17 cellular contexts compared by ENCODE assay signal in genomic region chr5:154892370-154892771, GRCh38. TPM values are rescaled to one million over a fixed set of nuclear protein-coding genes. Genes with fewer than 3 reads are reported as not detected.
DNase-seq lines count a peak whose midpoint lies in the region; ATAC-seq and TF ChIP-seq lines count a peak whose summit lies in the region.
"Had no signal": no experiment of that assay in that cellular context is flagged by ENCODE, and none has a peak within 500 bp of the region (broad histone marks: within the 10 kb centered on the region; RNA-seq: fewer than 3 reads in every experiment).

No MANE protein-coding gene starts in this region.

- no peaks in the 10 kb centered on the region for H3K9me3 ChIP-seq in right cardiac atrium (ENCODE audit: control insufficient read depth, low read length)
- H3K9me3 ChIP-seq: A549 had no signal

- H3K4me3 ChIP-seq in right cardiac atrium (ENCODE audit: low read length), result no peak overlapping the region
- H3K4me3 ChIP-seq in epithelial cell of esophagus (ENCODE audit: low read length), result no peak overlapping the region
- H3K4me3 ChIP-seq: A549 had no signal

- in situ Hi-C loops in ACHN (cut with HindIII; ENCODE audit: low pct_ligation_motif_present, low pct_unique_long_range_greater_than_20kb, low sequenced_read_pairs), result no loop called here

- H3K27me3 ChIP-seq in right cardiac atrium (ENCODE audit: control insufficient read depth, insufficient read depth), result no peaks in the 10 kb centered on the region

- no peak for TF ChIP-seq CTCF in epithelial cell of esophagus (IDR thresholded peaks at IDR 0.05; ENCODE audit: insufficient read depth, low read depth, low read length, missing control alignments)

- WGBS in right cardiac atrium, result 74% methylated on average over 13 of the region's 13 CpGs

- H3K27ac ChIP-seq in right cardiac atrium (ENCODE audit: low read length), result no peak overlapping the region
- H3K27ac ChIP-seq: A549, HL-60 had no signal

- H3K4me1 ChIP-seq in right cardiac atrium (ENCODE audit: control insufficient read depth, insufficient read depth, low read length), result no peaks in the 10 kb centered on the region
- H3K4me1 ChIP-seq: A549 had no signal

- DNase-seq in right cardiac atrium (peak in 2 of 3 donors; percentile 32 to 58), left cardiac atrium (no peak), epithelial cell of esophagus (ENCODE audit: low read depth) (peak; percentile 7), posterior cingulate gyrus (peak in 6 of 10 donors; percentile 14 to 84 (median 62)), NCI-H345 (lab: John Stamatoyannopoulos, UW) (no peak), ACHN (no peak), NCI-H524 treated with DMSO at 0.1 percent for 48 hours (lab: John Stamatoyannopoulos, UW) (no peak)
- DNase-seq: C1 segment of cervical spinal cord, DMS79 treated with DMSO at 0.1 percent for 48 hours, H9, IMR-90, NCI-H1417, NCI-H187 treated with DMSO at 0.1 percent for 48 hours, NCI-H2227 treated with DMSO at 0.1 percent for 48 hours, NCI-H526 had no signal

- intact Hi-C loops in right cardiac atrium (cut with DNase I) (no loop called here), left cardiac atrium (cut with DNase I) (no loop called here), posterior cingulate gyrus (cut with DNase I) (no loop called here)

- ATAC-seq in right cardiac atrium (peak in 1 of 2 donors; percentile 81), left cardiac atrium (no peak)
- ATAC-seq: A549 had no signal

RNA-seq across cellular contexts. Expression of gene CNOT8, which starts 33.9 kb away (rescaled TPM):
- total RNA-seq in right cardiac atrium, result 10 to 100 TPM; 22.7 to 28.9 (median 27.3) TPM
- 19.6 TPM for polyA plus RNA-seq in right cardiac atrium
- 10 to 100 TPM; 29.3 to 30.3 TPM for total RNA-seq in left cardiac atrium

RNA-seq across cellular contexts. Expression of gene FAXDC2, which starts 42.0 kb away (rescaled TPM):
- 10 to 100 TPM; 12.7 to 34.6 (median 29.2) TPM for total RNA-seq in right cardiac atrium
- 23.0 TPM for polyA plus RNA-seq in right cardiac atrium
- 10 to 100 TPM; 10.1 to 28.2 TPM for total RNA-seq in left cardiac atrium

RNA-seq across cellular contexts. Expression of gene GEMIN5, which starts 45.6 kb away (rescaled TPM):
- total RNA-seq in right cardiac atrium, result 10 to 100 TPM; 13.2 to 14.4 (median 13.9) TPM
- 5.1 TPM for polyA plus RNA-seq in right cardiac atrium
- total RNA-seq in left cardiac atrium, result 10 to 100 TPM; 11.7 to 14.3 TPM

RNA-seq across cellular contexts. Expression of gene MRPL22, which starts 48.5 kb away (rescaled TPM):
- total RNA-seq in right cardiac atrium (10 to 100 TPM; 51.5 to 69.7 (median 59.1) TPM), left cardiac atrium (10 to 100 TPM; 58.2 to 63.5 TPM)
- 87.4 TPM for polyA plus RNA-seq in right cardiac atrium

Comparison
In these comparisons a context has a peak if more than half of its experiments do, and no peak if none do; other contexts are left out.
1. DNase-seq: peak in right cardiac atrium (2 of 3), epithelial cell of esophagus (single experiment) and posterior cingulate gyrus (6 of 10); none in left cardiac atrium (single experiment), NCI-H345 (single experiment), ACHN (single experiment) and NCI-H524 treated with DMSO at 0.1 percent for 48 hours (single experiment).